1 cellular context compared by ENCODE assay signal in the genomic region with DNA sequence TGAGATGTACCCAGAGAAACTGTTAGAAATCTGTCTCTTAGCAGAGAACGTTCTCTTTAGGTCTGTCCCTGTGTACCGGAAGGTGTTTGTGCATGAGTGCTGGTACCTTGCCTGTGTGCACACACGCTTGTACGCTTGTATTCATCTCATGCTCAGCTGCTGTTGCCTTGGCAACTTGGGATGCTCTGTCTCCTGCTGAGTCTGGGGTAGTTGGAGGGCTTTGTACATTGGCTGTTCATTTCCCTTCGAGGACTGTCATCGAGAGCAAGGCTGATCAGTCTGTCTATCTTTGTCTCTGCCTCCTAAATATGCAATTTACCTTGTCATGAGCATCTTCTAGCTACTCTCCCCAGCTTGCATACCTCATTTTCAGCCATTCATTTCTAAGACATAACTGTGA.
TF ChIP-seq lines count a peak whose summit lies in the region.

No MANE protein-coding gene starts in this region.

TF ChIP-seq in WTC11, 78 proteins besides CTCF, POLR2A, EP300 and RAD21:
- TF ChIP-seq, protein P1, sequence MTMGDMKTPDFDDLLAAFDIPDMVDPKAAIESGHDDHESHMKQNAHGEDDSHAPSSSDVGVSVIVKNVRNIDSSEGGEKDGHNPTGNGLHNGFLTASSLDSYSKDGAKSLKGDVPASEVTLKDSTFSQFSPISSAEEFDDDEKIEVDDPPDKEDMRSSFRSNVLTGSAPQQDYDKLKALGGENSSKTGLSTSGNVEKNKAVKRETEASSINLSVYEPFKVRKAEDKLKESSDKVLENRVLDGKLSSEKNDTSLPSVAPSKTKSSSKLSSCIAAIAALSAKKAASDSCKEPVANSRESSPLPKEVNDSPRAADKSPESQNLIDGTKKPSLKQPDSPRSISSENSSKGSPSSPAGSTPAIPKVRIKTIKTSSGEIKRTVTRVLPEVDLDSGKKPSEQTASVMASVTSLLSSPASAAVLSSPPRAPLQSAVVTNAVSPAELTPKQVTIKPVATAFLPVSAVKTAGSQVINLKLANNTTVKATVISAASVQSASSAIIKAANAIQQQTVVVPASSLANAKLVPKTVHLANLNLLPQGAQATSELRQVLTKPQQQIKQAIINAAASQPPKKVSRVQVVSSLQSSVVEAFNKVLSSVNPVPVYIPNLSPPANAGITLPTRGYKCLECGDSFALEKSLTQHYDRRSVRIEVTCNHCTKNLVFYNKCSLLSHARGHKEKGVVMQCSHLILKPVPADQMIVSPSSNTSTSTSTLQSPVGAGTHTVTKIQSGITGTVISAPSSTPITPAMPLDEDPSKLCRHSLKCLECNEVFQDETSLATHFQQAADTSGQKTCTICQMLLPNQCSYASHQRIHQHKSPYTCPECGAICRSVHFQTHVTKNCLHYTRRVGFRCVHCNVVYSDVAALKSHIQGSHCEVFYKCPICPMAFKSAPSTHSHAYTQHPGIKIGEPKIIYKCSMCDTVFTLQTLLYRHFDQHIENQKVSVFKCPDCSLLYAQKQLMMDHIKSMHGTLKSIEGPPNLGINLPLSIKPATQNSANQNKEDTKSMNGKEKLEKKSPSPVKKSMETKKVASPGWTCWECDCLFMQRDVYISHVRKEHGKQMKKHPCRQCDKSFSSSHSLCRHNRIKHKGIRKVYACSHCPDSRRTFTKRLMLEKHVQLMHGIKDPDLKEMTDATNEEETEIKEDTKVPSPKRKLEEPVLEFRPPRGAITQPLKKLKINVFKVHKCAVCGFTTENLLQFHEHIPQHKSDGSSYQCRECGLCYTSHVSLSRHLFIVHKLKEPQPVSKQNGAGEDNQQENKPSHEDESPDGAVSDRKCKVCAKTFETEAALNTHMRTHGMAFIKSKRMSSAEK (CRISPR knock-in tag; IDR thresholded peaks at IDR 0.05; ENCODE audit: borderline replicate concordance): no peak
- TF ChIP-seq ZNF671 (CRISPR knock-in tag; IDR thresholded peaks at IDR 0.05) (no peak), CREB1 (CRISPR knock-in tag; IDR thresholded peaks at IDR 0.05) (no peak), EMX1 (CRISPR knock-in tag; IDR thresholded peaks at IDR 0.05) (no peak)
